ENCODE assay signal across 16 cellular contexts in the genomic region with DNA sequence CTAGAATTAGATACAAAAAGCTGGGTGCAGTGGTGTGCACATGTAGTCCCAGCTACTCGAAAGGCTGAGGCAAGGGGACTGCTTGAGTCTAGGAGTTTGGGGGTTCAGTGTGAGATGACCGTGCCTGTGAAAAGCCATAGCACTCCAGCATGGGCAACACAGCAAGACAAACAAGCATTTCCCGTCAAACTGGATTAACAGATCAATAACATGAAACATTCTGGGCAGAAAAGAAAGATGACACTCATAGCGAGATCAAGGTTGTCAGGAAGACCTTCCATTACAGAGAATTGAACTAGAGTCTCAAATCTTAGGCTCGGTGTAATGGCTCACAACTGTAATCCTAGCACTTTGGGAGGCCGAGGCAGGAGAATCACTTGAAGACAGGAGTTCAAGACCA. TPM values are rescaled to one million over a fixed set of nuclear protein-coding genes. Genes with fewer than 3 reads are reported as not detected.
DNase-seq lines count a peak whose midpoint lies in the region; ATAC-seq, FAIRE-seq and TF ChIP-seq lines count a peak whose summit lies in the region.
"Had no signal": no experiment of that assay in that cellular context is flagged by ENCODE, and none has a peak within 500 bp of the region (broad histone marks: within the 10 kb centered on the region; RNA-seq: fewer than 3 reads in every experiment).

No MANE protein-coding gene starts in this region.

- peak in 3 of 4 donors; percentile 54 to 74 (median 68) for ATAC-seq in right lobe of liver
- ATAC-seq: GM12878 had no signal

- POLR2A ChIA-PET in H1 (lab: Charles Lee; ENCODE audit: partially characterized antibody), result interaction anchor here (2.1 kb wide), 1 partner anchor 9 kb away, joined by 5 read pairs; no protein-coding TSS in a partner anchor

- no peak overlapping the region for H3K56ac ChIP-seq in H1 (replicated peaks; ENCODE audit: insufficient read length, low read depth, low read length)

- no TSS peak for BruUV-seq in Calu3 (replicated peaks; lab: Mats Ljungman, UMichigan)

- DNase-seq in LNCaP clone FGC (ENCODE audit: low read depth) (peak; percentile 40), H1 (ENCODE audit: low read depth in 1 of 2, low spot score in 2 of 2) (no peak), right lobe of liver (no peak), foreskin fibroblast (no peak), Calu3 (no peak)
- DNase-seq in activated naive CD4-positive, alpha-beta T cell treated with Interleukin-2 at 50 U/mL for 16 hours, result no peak
- DNase-seq: ACHN; BE2C; C1 segment of cervical spinal cord; Caco-2; CD4-positive, alpha-beta T cell; DMS79 treated with DMSO at 0.1 percent for 48 hours; GF-D8 had no signal

- no peak overlapping the region for H3K4me2 ChIP-seq in H1 (ENCODE audit: insufficient read depth in 1 of 2, low read depth in 2 of 2, low read length in 2 of 2)

- intact Hi-C loops in right lobe of liver (cut with DNase I) (no loop called here), Calu3 (cut with micrococcal nuclease; ENCODE audit: unreplicated experiment) (no loop called here)

- FAIRE-seq in H1 (lab: Jason Lieb, UNC), result no peak
- FAIRE-seq: A204.1, GM12878 had no signal

- H2BK12ac ChIP-seq in H1 (ENCODE audit: low read depth, low read length), result no peak overlapping the region

- H3K27me3 ChIP-seq in H1 (replicated peaks in 1 of 4; ENCODE audit: control insufficient read depth in 3 of 4, extremely low read depth in 1 of 4, insufficient read depth in 3 of 4, low read length in 3 of 4) (no peaks in the 10 kb centered on the region), right lobe of liver (no peaks in the 10 kb centered on the region)
- H3K27me3 ChIP-seq: BE2C had no signal

- no peak overlapping the region for H2BK5ac ChIP-seq in H1 (ENCODE audit: low read depth, low read length)

- TF ChIP-seq EP300 in H1 (IDR thresholded peaks at IDR 0.05; ENCODE audit: borderline replicate concordance in 1 of 2, low read depth in 2 of 2, low read length in 2 of 2), result no peak

- TF ChIP-seq CTCF in LNCaP clone FGC (IDR thresholded peaks at IDR 0.05; ENCODE audit: control insufficient read depth, extremely low read depth, insufficient read depth), result no peak
- no peak for TF ChIP-seq CTCF in H1 (IDR thresholded peaks at IDR 0.05; ENCODE audit: control extremely low read depth in 1 of 3, insufficient read depth in 1 of 3, low read depth in 1 of 3, low read length in 3 of 3)
- no peak for TF ChIP-seq CTCF in right lobe of liver (IDR thresholded peaks at IDR 0.05)
- no peak for TF ChIP-seq CTCF in foreskin fibroblast (IDR thresholded peaks at IDR 0.05; ENCODE audit: low read depth, low read length)
- TF ChIP-seq CTCF in Calu3 (IDR thresholded peaks at IDR 0.05; ENCODE audit: unreplicated experiment), result no peak

- H4K5ac ChIP-seq in H1 (ENCODE audit: insufficient read length, low read depth, low read length), result no peak overlapping the region

- H3K27ac ChIP-seq in H1 (ENCODE audit: low read depth, low read length), result no peak overlapping the region
- H3K27ac ChIP-seq in right lobe of liver, result peak overlapping the region in 1 of 3 donors; percentile 64

- CTCF ChIA-PET in H1 (lab: Charles Lee; ENCODE audit: partially characterized antibody) (interaction anchor here (1.0 to 1.2 kb wide), 2 partner anchors 18 to 50 kb away, joined by 3 to 5 read pairs; no protein-coding TSS in a partner anchor), Calu3 (lab: Charles Lee) (no interaction called here)

- TF ChIP-seq RAD21 in H1 (IDR thresholded peaks at IDR 0.05 in 1 of 2, conservative IDR thresholded peaks at IDR 0.05 in 1 of 2; ENCODE audit: low read depth in 2 of 2, low read length in 2 of 2), result no peak

- 90% methylated on average over 6 of the region's 6 CpGs; no CpG with 5 or more reads in 1 of the 2 experiments for WGBS in H1 (ENCODE audit: extremely low coverage in 1 of 2, insufficient coverage in 1 of 2, insufficient read length in 1 of 2, insufficient replicate concordance in 2 of 2, low coverage in 1 of 2, low lambda C conversion rate in 2 of 2, missing lambda C conversion rate in 1 of 2), 2 experiments
- 32% methylated on average over 5 of the region's 6 CpGs for WGBS in right lobe of liver (ENCODE audit: insufficient coverage, low coverage, low lambda C conversion rate, missing lambda C conversion rate)

- no peak overlapping the region for H3K4ac ChIP-seq in H1 (replicated peaks; ENCODE audit: insufficient read length, low read depth, low read length)

- no peaks in the 10 kb centered on the region for H3K4me1 ChIP-seq in H1 (replicated peaks in 1 of 4; ENCODE audit: control insufficient read depth in 3 of 4, insufficient read depth in 4 of 4, low read length in 3 of 4)
- peaks cover 0 to 43% (median 2%) of the 10 kb centered on the region in 4 donors for H3K4me1 ChIP-seq in right lobe of liver
- H3K4me1 ChIP-seq: BE2C, Caco-2, HAP-1 had no signal

- H3K4me3 Mint-ChIP-seq in Calu3 (ENCODE audit: low read depth, unreplicated experiment), result no peak overlapping the region
- H3K4me3 Mint-ChIP-seq: CD4-positive, alpha-beta T cell had no signal

- no peak overlapping the region for H3K23ac ChIP-seq in H1 (ENCODE audit: insufficient read length)

- H2AFZ ChIP-seq in H1 (ENCODE audit: low read length), result no peak overlapping the region

- H3K4me3 ChIP-seq in LNCaP clone FGC (ENCODE audit: low read depth, low read length) (0 out of 2 replicates have a peak overlapping the region, but pooled peaks have one; percentile 7), H1 (ENCODE audit: extremely low read depth in 1 of 4, insufficient read depth in 2 of 4, low read depth in 3 of 4, low read length in 4 of 4) (no peak overlapping the region), right lobe of liver (no peak overlapping the region), foreskin fibroblast (ENCODE audit: low read depth in 1 of 2, low read length in 2 of 2) (no peak overlapping the region)
- H3K4me3 ChIP-seq: GM12878, HAP-1 had no signal

- H4K8ac ChIP-seq in H1 (ENCODE audit: extremely low read depth, insufficient read depth, low read length), result peak overlapping the region; percentile 63; the same call in 1 of the 2 replicates

- H3K23me2 ChIP-seq in H1 (ENCODE audit: low read depth, low read length), result no peaks in the 10 kb centered on the region

- no peak overlapping the region for H2BK15ac ChIP-seq in H1 (ENCODE audit: low read length)

- peaks cover 29% of the 10 kb centered on the region for H3K36me3 Mint-ChIP-seq in Calu3 (ENCODE audit: insufficient read depth, unreplicated experiment)

- H3K9me3 ChIP-seq in H1 (ENCODE audit: insufficient read depth in 2 of 2, low read depth in 1 of 2, low read length in 1 of 2) (no peaks in the 10 kb centered on the region), right lobe of liver (no peaks in the 10 kb centered on the region)
- H3K9me3 ChIP-seq: BE2C, Caco-2, HAP-1 had no signal

- H3K18ac ChIP-seq in H1 (ENCODE audit: extremely low read depth, low read length), result no peak overlapping the region

- TF ChIP-seq POLR2A in H1 (IDR thresholded peaks at IDR 0.05; ENCODE audit: control extremely low read depth in 1 of 2, low read depth in 2 of 2, low read length in 2 of 2), result no peak
- TF ChIP-seq POLR2A in right lobe of liver (IDR thresholded peaks at IDR 0.05), result no peak

- no peaks in the 10 kb centered on the region for H3K27me3 Mint-ChIP-seq in Calu3 (ENCODE audit: unreplicated experiment)
- H3K27me3 Mint-ChIP-seq: CD4-positive, alpha-beta T cell had no signal

- peaks cover 3 to 54% (median 17%) of the 10 kb centered on the region in 4 experiments; a peak in 6 of 8 replicates for H3K36me3 ChIP-seq in H1 (ENCODE audit: control insufficient read depth in 2 of 4, insufficient read depth in 4 of 4, low read length in 3 of 4)
- H3K36me3 ChIP-seq in right lobe of liver, result peaks cover 0 to 30% (median 15%) of the 10 kb centered on the region in 4 donors

- H3K9ac ChIP-seq in H1 (replicated peaks in 1 of 4; ENCODE audit: extremely low read depth in 1 of 4, low read depth in 3 of 4, low read length in 3 of 4), result no peak overlapping the region

- no peak overlapping the region for H2AK5ac ChIP-seq in H1 (ENCODE audit: low read depth, low read length)

- no peak overlapping the region for H2BK120ac ChIP-seq in H1 (replicated peaks; ENCODE audit: low read depth, low read length)

- no peaks in the 10 kb centered on the region for H4K20me1 ChIP-seq in H1 (replicated peaks in 1 of 2; ENCODE audit: control insufficient read depth in 1 of 2, insufficient read depth in 2 of 2, low read length in 2 of 2)

- H3K9me3 Mint-ChIP-seq in Calu3 (ENCODE audit: low read depth, unreplicated experiment), result no peaks in the 10 kb centered on the region
- H3K9me3 Mint-ChIP-seq: CD4-positive, alpha-beta T cell had no signal

- H3K79me1 ChIP-seq in H1 (ENCODE audit: low read depth, low read length), result peaks cover 4% of the 10 kb centered on the region; the same call in 1 of the 2 replicates

- H2BK20ac ChIP-seq in H1 (ENCODE audit: low read length), result no peak overlapping the region

- H3K27ac Mint-ChIP-seq in Calu3 (ENCODE audit: unreplicated experiment), result no peak overlapping the region
- H3K27ac Mint-ChIP-seq: CD4-positive, alpha-beta T cell had no signal

- no peak overlapping the region for H4K91ac ChIP-seq in H1 (replicated peaks; ENCODE audit: insufficient read length, low read length)

- H3K79me2 ChIP-seq in H1 (ENCODE audit: control insufficient read depth in 1 of 2, insufficient read depth in 2 of 2, low read length in 2 of 2), result peaks cover 0 to 12% of the 10 kb centered on the region in 2 experiments; a peak in 1 of 4 replicates

- H3K4me1 Mint-ChIP-seq in Calu3 (ENCODE audit: low read depth, unreplicated experiment), result peaks cover 9% of the 10 kb centered on the region

- H3K14ac ChIP-seq in H1 (ENCODE audit: insufficient read length), result no peak overlapping the region

RNA-seq across cellular contexts. Expression of gene TFB2M, which starts 14.0 kb away (rescaled TPM):
- total RNA-seq in H1 (2021; fragmentation: NEBNext Ultra II Directional; extraction: Animal tissue kit (Norgen Biotek cat#: 25700)), result 20.5 and 22.0 TPM in 2 replicates
- 6.9 and 10.4 TPM in 2 replicates for polyA plus RNA-seq in H1 (2011; rRNA removed)
- 14.1 TPM for polyA plus RNA-seq in H1 (2011; cell fraction: cytosol; rRNA removed)
- 7.5 TPM for polyA plus RNA-seq in H1 (2011; cell fraction: nucleus; rRNA removed)
- 11.9 to 20.8 TPM (median 14.0 TPM) in 4 replicates for polyA plus RNA-seq in H1 (2012, experiment 1 of 2)
- 2.5 TPM for polyA plus RNA-seq in H1 (2012, experiment 2 of 2)
- polyA plus RNA-seq in H1 (2013, experiment 1 of 2), result 16.2 TPM
- 16.4 TPM for polyA plus RNA-seq in H1 (2013, experiment 2 of 2)
- polyA minus RNA-seq in H1 (2011; rRNA and poly(A)+ RNA removed), result 6.2 and 7.3 TPM in 2 replicates
- polyA minus RNA-seq in H1 (2011; cell fraction: cytosol; rRNA and poly(A)+ RNA removed), result 6.2 TPM
- 9.0 TPM for polyA minus RNA-seq in H1 (2011; cell fraction: nucleus; rRNA and poly(A)+ RNA removed)
- total RNA-seq in right lobe of liver, result 10 to 100 TPM; 13.1 to 24.8 (median 19.6) TPM
- total RNA-seq in Calu3 (2022), result 21.8 and 23.0 TPM in 2 replicates

RNA-seq across cellular contexts. Expression of gene CNST, which starts 14.1 kb away (rescaled TPM):
- 21.3 TPM in 2 replicates for total RNA-seq in H1 (2021; fragmentation: NEBNext Ultra II Directional; extraction: Animal tissue kit (Norgen Biotek cat#: 25700))
- polyA plus RNA-seq in H1 (2011; rRNA removed), result 3.5 and 5.3 TPM in 2 replicates
- polyA plus RNA-seq in H1 (2011; cell fraction: cytosol; rRNA removed), result 6.3 TPM
- polyA plus RNA-seq in H1 (2011; cell fraction: nucleus; rRNA removed), result 5.5 TPM
- polyA plus RNA-seq in H1 (2012, experiment 1 of 2), result 7.6 to 12.5 TPM (median 10.6 TPM) in 4 replicates
- polyA plus RNA-seq in H1 (2012, experiment 2 of 2), result 0.63 TPM
- 9.6 TPM for polyA plus RNA-seq in H1 (2013, experiment 1 of 2)
- polyA plus RNA-seq in H1 (2013, experiment 2 of 2), result 11.0 TPM
- polyA minus RNA-seq in H1 (2011; rRNA and poly(A)+ RNA removed), result 22.7 and 26.2 TPM in 2 replicates
- 11.8 TPM for polyA minus RNA-seq in H1 (2011; cell fraction: cytosol; rRNA and poly(A)+ RNA removed)
- 16.9 TPM for polyA minus RNA-seq in H1 (2011; cell fraction: nucleus; rRNA and poly(A)+ RNA removed)
- total RNA-seq in right lobe of liver (10 to 100 TPM in 5 of 6 experiments, 1 to 10 TPM in 1; 9.8 to 21.7 (median 14.6) TPM), Calu3 (2022) (21.7 and 22.5 TPM in 2 replicates)

RNA-seq across cellular contexts. Expression of gene SMYD3, which starts 45.0 kb away (rescaled TPM):
- total RNA-seq in H1 (2021; fragmentation: NEBNext Ultra II Directional; extraction: Animal tissue kit (Norgen Biotek cat#: 25700)), result 25.0 and 25.4 TPM in 2 replicates
- 16.3 and 17.3 TPM in 2 replicates for polyA plus RNA-seq in H1 (2011; rRNA removed)
- 28.1 TPM for polyA plus RNA-seq in H1 (2011; cell fraction: cytosol; rRNA removed)
- polyA plus RNA-seq in H1 (2011; cell fraction: nucleus; rRNA removed), result 18.4 TPM
- 23.3 to 29.6 TPM (median 27.3 TPM) in 4 replicates for polyA plus RNA-seq in H1 (2012, experiment 1 of 2)
- 8.5 TPM for polyA plus RNA-seq in H1 (2012, experiment 2 of 2)
- 26.2 TPM for polyA plus RNA-seq in H1 (2013, experiment 1 of 2)
- 27.2 TPM for polyA plus RNA-seq in H1 (2013, experiment 2 of 2)
- 26.2 and 27.1 TPM in 2 replicates for polyA minus RNA-seq in H1 (2011; rRNA and poly(A)+ RNA removed)
- polyA minus RNA-seq in H1 (2011; cell fraction: cytosol; rRNA and poly(A)+ RNA removed), result 21.1 TPM
- 60.0 TPM for polyA minus RNA-seq in H1 (2011; cell fraction: nucleus; rRNA and poly(A)+ RNA removed)
- total RNA-seq in right lobe of liver, result 10 to 100 TPM in 1 of 6 experiments, 1 to 10 TPM in 5; 6.3 to 10.0 (median 6.6) TPM
- total RNA-seq in Calu3 (2022), result 34.2 and 35.1 TPM in 2 replicates
